ENCODE assay signal across 1 cellular context in genomic region chr21:35840197-35840799, GRCh38.
TF ChIP-seq lines count a peak whose summit lies in the region.

No MANE protein-coding gene starts in this region.

TF ChIP-seq in WTC11, 78 proteins besides CTCF, POLR2A, EP300 and RAD21 (continued from another document):
- TF ChIP-seq, protein P1, sequence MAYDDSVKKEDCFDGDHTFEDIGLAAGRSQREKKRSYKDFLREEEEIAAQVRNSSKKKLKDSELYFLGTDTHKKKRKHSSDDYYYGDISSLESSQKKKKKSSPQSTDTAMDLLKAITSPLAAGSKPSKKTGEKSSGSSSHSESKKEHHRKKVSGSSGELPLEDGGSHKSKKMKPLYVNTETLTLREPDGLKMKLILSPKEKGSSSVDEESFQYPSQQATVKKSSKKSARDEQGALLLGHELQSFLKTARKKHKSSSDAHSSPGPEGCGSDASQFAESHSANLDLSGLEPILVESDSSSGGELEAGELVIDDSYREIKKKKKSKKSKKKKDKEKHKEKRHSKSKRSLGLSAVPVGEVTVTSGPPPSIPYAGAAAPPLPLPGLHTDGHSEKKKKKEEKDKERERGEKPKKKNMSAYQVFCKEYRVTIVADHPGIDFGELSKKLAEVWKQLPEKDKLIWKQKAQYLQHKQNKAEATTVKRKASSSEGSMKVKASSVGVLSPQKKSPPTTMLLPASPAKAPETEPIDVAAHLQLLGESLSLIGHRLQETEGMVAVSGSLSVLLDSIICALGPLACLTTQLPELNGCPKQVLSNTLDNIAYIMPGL (CRISPR knock-in tag; IDR thresholded peaks at IDR 0.05) = no peak
- no peak for TF ChIP-seq ESRRA (CRISPR knock-in tag; IDR thresholded peaks at IDR 0.05; ENCODE audit: borderline replicate concordance)
- TF ChIP-seq, protein P2, sequence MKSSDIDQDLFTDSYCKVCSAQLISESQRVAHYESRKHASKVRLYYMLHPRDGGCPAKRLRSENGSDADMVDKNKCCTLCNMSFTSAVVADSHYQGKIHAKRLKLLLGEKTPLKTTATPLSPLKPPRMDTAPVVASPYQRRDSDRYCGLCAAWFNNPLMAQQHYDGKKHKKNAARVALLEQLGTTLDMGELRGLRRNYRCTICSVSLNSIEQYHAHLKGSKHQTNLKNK (CRISPR knock-in tag; IDR thresholded peaks at IDR 0.05) = no peak
- TF ChIP-seq SP1 (CRISPR knock-in tag; conservative IDR thresholded peaks at IDR 0.05) = no peak
- TF ChIP-seq NFYB (CRISPR knock-in tag; conservative IDR thresholded peaks at IDR 0.05; ENCODE audit: low read depth) = no peak
- TF ChIP-seq, protein P3, sequence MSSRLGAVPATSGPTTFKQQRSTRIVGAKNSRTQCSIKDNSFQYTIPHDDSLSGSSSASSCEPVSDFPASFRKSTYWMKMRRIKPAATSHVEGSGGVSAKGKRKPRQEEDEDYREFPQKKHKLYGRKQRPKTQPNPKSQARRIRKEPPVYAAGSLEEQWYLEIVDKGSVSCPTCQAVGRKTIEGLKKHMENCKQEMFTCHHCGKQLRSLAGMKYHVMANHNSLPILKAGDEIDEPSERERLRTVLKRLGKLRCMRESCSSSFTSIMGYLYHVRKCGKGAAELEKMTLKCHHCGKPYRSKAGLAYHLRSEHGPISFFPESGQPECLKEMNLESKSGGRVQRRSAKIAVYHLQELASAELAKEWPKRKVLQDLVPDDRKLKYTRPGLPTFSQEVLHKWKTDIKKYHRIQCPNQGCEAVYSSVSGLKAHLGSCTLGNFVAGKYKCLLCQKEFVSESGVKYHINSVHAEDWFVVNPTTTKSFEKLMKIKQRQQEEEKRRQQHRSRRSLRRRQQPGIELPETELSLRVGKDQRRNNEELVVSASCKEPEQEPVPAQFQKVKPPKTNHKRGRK (CRISPR knock-in tag; IDR thresholded peaks at IDR 0.05; ENCODE audit: borderline replicate concordance) = no peak
- no peak for TF ChIP-seq RELA (CRISPR knock-in tag; IDR thresholded peaks at IDR 0.05; ENCODE audit: borderline replicate concordance)
- TF ChIP-seq, protein P4, sequence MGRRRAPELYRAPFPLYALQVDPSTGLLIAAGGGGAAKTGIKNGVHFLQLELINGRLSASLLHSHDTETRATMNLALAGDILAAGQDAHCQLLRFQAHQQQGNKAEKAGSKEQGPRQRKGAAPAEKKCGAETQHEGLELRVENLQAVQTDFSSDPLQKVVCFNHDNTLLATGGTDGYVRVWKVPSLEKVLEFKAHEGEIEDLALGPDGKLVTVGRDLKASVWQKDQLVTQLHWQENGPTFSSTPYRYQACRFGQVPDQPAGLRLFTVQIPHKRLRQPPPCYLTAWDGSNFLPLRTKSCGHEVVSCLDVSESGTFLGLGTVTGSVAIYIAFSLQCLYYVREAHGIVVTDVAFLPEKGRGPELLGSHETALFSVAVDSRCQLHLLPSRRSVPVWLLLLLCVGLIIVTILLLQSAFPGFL (CRISPR knock-in tag; IDR thresholded peaks at IDR 0.05; ENCODE audit: borderline replicate concordance) = no peak
- no peak for TF ChIP-seq KAT7 (CRISPR knock-in tag; IDR thresholded peaks at IDR 0.05; ENCODE audit: borderline replicate concordance)
